Comparison of ENCODE assay signal across 1 cellular context in the genomic region with DNA sequence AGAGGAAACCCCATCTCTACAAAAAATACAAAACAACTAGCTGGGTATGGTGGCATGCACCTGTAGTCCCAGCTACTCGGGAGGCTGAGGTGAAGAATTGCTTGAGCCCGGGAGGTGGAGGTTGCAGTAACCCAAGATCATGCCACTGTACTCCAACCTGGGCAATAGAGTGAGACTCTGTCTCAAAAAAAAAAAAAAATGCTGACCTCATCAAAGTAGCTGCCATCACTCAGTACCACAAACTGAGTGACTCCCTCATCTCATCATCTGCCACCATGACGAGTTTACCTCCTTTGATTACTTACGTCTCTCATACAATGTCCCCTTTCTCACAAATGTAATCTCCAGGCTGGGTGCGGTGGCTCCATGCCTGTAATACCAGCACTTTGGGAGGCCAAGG.
TF ChIP-seq lines count a peak whose summit lies in the region.

No MANE protein-coding gene starts in this region.

TF ChIP-seq in A549, 52 proteins besides CTCF, POLR2A, EP300 and RAD21 (continued from another document):
- TF ChIP-seq, protein P1, sequence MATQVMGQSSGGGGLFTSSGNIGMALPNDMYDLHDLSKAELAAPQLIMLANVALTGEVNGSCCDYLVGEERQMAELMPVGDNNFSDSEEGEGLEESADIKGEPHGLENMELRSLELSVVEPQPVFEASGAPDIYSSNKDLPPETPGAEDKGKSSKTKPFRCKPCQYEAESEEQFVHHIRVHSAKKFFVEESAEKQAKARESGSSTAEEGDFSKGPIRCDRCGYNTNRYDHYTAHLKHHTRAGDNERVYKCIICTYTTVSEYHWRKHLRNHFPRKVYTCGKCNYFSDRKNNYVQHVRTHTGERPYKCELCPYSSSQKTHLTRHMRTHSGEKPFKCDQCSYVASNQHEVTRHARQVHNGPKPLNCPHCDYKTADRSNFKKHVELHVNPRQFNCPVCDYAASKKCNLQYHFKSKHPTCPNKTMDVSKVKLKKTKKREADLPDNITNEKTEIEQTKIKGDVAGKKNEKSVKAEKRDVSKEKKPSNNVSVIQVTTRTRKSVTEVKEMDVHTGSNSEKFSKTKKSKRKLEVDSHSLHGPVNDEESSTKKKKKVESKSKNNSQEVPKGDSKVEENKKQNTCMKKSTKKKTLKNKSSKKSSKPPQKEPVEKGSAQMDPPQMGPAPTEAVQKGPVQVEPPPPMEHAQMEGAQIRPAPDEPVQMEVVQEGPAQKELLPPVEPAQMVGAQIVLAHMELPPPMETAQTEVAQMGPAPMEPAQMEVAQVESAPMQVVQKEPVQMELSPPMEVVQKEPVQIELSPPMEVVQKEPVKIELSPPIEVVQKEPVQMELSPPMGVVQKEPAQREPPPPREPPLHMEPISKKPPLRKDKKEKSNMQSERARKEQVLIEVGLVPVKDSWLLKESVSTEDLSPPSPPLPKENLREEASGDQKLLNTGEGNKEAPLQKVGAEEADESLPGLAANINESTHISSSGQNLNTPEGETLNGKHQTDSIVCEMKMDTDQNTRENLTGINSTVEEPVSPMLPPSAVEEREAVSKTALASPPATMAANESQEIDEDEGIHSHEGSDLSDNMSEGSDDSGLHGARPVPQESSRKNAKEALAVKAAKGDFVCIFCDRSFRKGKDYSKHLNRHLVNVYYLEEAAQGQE (IDR thresholded peaks at IDR 0.05): no peak
TF ChIP-seq in A549: peak in this region for 1.
